1 cellular context compared by ENCODE assay signal in the genomic region with DNA sequence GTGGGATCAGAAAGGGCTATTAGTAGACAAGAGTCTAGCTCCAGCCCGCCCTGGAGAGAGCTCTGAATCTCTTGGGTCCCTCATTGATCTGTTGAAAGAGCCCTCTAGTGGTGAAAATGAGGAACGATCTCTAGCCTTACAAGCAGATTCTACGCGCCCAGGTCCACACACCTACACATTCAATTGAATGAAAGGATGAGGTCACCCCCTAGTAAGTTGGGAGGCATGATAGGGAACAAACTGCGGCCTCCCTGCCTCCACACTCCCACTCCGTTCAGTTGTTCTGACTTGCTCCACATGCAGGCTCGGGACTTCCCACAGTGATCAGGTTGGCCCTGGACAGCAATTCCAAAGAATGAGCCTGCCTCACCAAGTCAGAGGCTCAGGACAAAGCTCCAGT.
TF ChIP-seq lines count a peak whose summit lies in the region.

No MANE protein-coding gene starts in this region.

TF ChIP-seq in K562, 482 proteins besides CTCF, POLR2A, EP300 and RAD21 (continued from another document):
- TF ChIP-seq, protein P1, sequence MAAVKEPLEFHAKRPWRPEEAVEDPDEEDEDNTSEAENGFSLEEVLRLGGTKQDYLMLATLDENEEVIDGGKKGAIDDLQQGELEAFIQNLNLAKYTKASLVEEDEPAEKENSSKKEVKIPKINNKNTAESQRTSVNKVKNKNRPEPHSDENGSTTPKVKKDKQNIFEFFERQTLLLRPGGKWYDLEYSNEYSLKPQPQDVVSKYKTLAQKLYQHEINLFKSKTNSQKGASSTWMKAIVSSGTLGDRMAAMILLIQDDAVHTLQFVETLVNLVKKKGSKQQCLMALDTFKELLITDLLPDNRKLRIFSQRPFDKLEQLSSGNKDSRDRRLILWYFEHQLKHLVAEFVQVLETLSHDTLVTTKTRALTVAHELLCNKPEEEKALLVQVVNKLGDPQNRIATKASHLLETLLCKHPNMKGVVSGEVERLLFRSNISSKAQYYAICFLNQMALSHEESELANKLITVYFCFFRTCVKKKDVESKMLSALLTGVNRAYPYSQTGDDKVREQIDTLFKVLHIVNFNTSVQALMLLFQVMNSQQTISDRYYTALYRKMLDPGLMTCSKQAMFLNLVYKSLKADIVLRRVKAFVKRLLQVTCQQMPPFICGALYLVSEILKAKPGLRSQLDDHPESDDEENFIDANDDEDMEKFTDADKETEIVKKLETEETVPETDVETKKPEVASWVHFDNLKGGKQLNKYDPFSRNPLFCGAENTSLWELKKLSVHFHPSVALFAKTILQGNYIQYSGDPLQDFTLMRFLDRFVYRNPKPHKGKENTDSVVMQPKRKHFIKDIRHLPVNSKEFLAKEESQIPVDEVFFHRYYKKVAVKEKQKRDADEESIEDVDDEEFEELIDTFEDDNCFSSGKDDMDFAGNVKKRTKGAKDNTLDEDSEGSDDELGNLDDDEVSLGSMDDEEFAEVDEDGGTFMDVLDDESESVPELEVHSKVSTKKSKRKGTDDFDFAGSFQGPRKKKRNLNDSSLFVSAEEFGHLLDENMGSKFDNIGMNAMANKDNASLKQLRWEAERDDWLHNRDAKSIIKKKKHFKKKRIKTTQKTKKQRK (IDR thresholded peaks at IDR 0.05; ENCODE audit: borderline replicate concordance, low read depth, low read length): no peak
- TF ChIP-seq SMC3 (conservative IDR thresholded peaks at IDR 0.05; ENCODE audit: insufficient read depth, low read depth, low read length) (peak; percentile 60), NR4A1 (CRISPR knock-in tag; IDR thresholded peaks at IDR 0.05) (no peak), NR4A1 (tag; IDR thresholded peaks at IDR 0.05) (no peak), ZBTB1 (CRISPR knock-in tag; IDR thresholded peaks at IDR 0.05; ENCODE audit: borderline replicate concordance, low read depth) (no peak), NRF1 (conservative IDR thresholded peaks at IDR 0.05 in 1 of 2, IDR thresholded peaks at IDR 0.05 in 1 of 2) (no peak), ILF3 (IDR thresholded peaks at IDR 0.05; ENCODE audit: borderline replicate concordance) (no peak), BCL6 (CRISPR knock-in tag; IDR thresholded peaks at IDR 0.05) (no peak), PHF20 (IDR thresholded peaks at IDR 0.05; ENCODE audit: partially characterized antibody) (no peak), TAF1 (IDR thresholded peaks at IDR 0.05; ENCODE audit: control insufficient read depth, extremely low read depth, insufficient read depth, low read length, severe bottlenecking) (no peak), MYNN (IDR thresholded peaks at IDR 0.05) (no peak), MYNN (CRISPR knock-in tag; IDR thresholded peaks at IDR 0.05) (no peak), CHD1 (IDR thresholded peaks at IDR 0.05; ENCODE audit: low read length) (no peak), ILK (tag; IDR thresholded peaks at IDR 0.05; ENCODE audit: borderline replicate concordance, low read depth) (no peak), ZSCAN29 (IDR thresholded peaks at IDR 0.05) (no peak), RB1 (IDR thresholded peaks at IDR 0.05; ENCODE audit: low read depth) (0 out of 2 replicates have a peak, but pooled peaks have one; percentile 23), EHMT2 (IDR thresholded peaks at IDR 0.05) (peak; percentile 59), ATF7 (IDR thresholded peaks at IDR 0.05) (peak; percentile 22; the same call in 1 of the 2 replicates), FOXK2 (conservative IDR thresholded peaks at IDR 0.05 in 1 of 2, IDR thresholded peaks at IDR 0.05 in 1 of 2; ENCODE audit: low read depth in 2 of 2) (0 out of 4 replicates have a peak, but pooled peaks of 1 of the 2 experiments have one; percentile 38), MED1 (CRISPR knock-in tag; IDR thresholded peaks at IDR 0.05; ENCODE audit: borderline replicate concordance) (no peak), SP2 (IDR thresholded peaks at IDR 0.05; ENCODE audit: extremely low read depth, low read depth, low read length, poor library complexity, severe bottlenecking) (no peak)
- TF ChIP-seq, protein P2, sequence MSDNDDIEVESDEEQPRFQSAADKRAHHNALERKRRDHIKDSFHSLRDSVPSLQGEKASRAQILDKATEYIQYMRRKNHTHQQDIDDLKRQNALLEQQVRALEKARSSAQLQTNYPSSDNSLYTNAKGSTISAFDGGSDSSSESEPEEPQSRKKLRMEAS (CRISPR knock-in tag; IDR thresholded peaks at IDR 0.05): no peak
- TF ChIP-seq, protein P3, sequence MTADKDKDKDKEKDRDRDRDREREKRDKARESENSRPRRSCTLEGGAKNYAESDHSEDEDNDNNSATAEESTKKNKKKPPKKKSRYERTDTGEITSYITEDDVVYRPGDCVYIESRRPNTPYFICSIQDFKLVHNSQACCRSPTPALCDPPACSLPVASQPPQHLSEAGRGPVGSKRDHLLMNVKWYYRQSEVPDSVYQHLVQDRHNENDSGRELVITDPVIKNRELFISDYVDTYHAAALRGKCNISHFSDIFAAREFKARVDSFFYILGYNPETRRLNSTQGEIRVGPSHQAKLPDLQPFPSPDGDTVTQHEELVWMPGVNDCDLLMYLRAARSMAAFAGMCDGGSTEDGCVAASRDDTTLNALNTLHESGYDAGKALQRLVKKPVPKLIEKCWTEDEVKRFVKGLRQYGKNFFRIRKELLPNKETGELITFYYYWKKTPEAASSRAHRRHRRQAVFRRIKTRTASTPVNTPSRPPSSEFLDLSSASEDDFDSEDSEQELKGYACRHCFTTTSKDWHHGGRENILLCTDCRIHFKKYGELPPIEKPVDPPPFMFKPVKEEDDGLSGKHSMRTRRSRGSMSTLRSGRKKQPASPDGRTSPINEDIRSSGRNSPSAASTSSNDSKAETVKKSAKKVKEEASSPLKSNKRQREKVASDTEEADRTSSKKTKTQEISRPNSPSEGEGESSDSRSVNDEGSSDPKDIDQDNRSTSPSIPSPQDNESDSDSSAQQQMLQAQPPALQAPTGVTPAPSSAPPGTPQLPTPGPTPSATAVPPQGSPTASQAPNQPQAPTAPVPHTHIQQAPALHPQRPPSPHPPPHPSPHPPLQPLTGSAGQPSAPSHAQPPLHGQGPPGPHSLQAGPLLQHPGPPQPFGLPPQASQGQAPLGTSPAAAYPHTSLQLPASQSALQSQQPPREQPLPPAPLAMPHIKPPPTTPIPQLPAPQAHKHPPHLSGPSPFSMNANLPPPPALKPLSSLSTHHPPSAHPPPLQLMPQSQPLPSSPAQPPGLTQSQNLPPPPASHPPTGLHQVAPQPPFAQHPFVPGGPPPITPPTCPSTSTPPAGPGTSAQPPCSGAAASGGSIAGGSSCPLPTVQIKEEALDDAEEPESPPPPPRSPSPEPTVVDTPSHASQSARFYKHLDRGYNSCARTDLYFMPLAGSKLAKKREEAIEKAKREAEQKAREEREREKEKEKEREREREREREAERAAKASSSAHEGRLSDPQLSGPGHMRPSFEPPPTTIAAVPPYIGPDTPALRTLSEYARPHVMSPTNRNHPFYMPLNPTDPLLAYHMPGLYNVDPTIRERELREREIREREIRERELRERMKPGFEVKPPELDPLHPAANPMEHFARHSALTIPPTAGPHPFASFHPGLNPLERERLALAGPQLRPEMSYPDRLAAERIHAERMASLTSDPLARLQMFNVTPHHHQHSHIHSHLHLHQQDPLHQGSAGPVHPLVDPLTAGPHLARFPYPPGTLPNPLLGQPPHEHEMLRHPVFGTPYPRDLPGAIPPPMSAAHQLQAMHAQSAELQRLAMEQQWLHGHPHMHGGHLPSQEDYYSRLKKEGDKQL (CRISPR knock-in tag; IDR thresholded peaks at IDR 0.05; ENCODE audit: borderline replicate concordance): no peak
- TF ChIP-seq, protein P4, sequence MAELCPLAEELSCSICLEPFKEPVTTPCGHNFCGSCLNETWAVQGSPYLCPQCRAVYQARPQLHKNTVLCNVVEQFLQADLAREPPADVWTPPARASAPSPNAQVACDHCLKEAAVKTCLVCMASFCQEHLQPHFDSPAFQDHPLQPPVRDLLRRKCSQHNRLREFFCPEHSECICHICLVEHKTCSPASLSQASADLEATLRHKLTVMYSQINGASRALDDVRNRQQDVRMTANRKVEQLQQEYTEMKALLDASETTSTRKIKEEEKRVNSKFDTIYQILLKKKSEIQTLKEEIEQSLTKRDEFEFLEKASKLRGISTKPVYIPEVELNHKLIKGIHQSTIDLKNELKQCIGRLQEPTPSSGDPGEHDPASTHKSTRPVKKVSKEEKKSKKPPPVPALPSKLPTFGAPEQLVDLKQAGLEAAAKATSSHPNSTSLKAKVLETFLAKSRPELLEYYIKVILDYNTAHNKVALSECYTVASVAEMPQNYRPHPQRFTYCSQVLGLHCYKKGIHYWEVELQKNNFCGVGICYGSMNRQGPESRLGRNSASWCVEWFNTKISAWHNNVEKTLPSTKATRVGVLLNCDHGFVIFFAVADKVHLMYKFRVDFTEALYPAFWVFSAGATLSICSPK (IDR thresholded peaks at IDR 0.05; ENCODE audit: borderline replicate concordance): no peak
- TF ChIP-seq, protein P5, sequence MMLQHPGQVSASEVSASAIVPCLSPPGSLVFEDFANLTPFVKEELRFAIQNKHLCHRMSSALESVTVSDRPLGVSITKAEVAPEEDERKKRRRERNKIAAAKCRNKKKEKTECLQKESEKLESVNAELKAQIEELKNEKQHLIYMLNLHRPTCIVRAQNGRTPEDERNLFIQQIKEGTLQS (IDR thresholded peaks at IDR 0.05): peak; percentile 31; the same call in 1 of the 2 replicates
- TF ChIP-seq, protein P5 (CRISPR knock-in tag; conservative IDR thresholded peaks at IDR 0.05): no peak
